Comparison of ENCODE assay signal across 35 cellular contexts in genomic region chr1:170917373-170917772, GRCh38. TPM values are rescaled to one million over a fixed set of nuclear protein-coding genes. Genes with fewer than 3 reads are reported as not detected.
"Had no signal": no experiment of that assay in that cellular context is flagged by ENCODE, and none has a peak within 500 bp of the region (broad histone marks: within the 10 kb centered on the region; RNA-seq: fewer than 3 reads in every experiment).

No MANE protein-coding gene starts in this region.

- H3K27me3 ChIP-seq: ascending aorta had no signal

- H3K36me3 Mint-ChIP-seq: activated CD8-positive, alpha-beta memory T cell treated with anti-CD3 and anti-CD28 coated beads, Interleukin-2, amount 10 ng/mL, durations not matched to agents 7 days and 5 days; activated naive CD4-positive, alpha-beta T cell treated with anti-CD3 and anti-CD28 coated beads, Interleukin-2, amount 10 ng/mL, durations not matched to agents 7 days and 5 days; activated naive CD8-positive, alpha-beta T cell treated with anti-CD3 and anti-CD28 coated beads, Interleukin-2, amount 10 ng/mL, durations not matched to agents 7 days and 5 days; brain had no signal

- ATAC-seq: activated CD8-positive, alpha-beta memory T cell treated with anti-CD3 and anti-CD28 coated beads, Interleukin-2, amount 10 ng/mL, durations not matched to agents 7 days and 5 days; activated CD8-positive, alpha-beta T cell treated with anti-CD3 and anti-CD28 coated beads, Interleukin-2, amount 10 ng/mL, durations not matched to agents 7 days and 5 days; activated naive CD8-positive, alpha-beta T cell treated with anti-CD3 and anti-CD28 coated beads, Interleukin-2, amount 50 U/mL, for 24 hours had no signal

- H3K4me3 Mint-ChIP-seq: activated B cell treated with CpG ODN at 0.5 μM for 24 hours; activated CD4-positive, alpha-beta memory T cell treated with anti-CD3 and anti-CD28 coated beads, Interleukin-2, amount 10 ng/mL, durations not matched to agents 7 days and 5 days; activated CD4-positive, alpha-beta T cell treated with anti-CD3 and anti-CD28 coated beads, Interleukin-2, amount 10 ng/mL, durations not matched to agents 7 days and 5 days; activated CD8-positive, alpha-beta memory T cell treated with anti-CD3 and anti-CD28 coated beads, Interleukin-2, amount 10 ng/mL, durations not matched to agents 7 days and 5 days; activated CD8-positive, alpha-beta T cell treated with anti-CD3 and anti-CD28 coated beads, Interleukin-2, amount 10 ng/mL, durations not matched to agents 7 days and 5 days; activated naive CD4-positive, alpha-beta T cell treated with anti-CD3 and anti-CD28 coated beads, Interleukin-2, amount 10 ng/mL, durations not matched to agents 7 days and 5 days; activated naive CD4-positive, alpha-beta T cell treated with anti-CD3 and anti-CD28 coated beads, Interleukin-2, amount 50 U/mL, for 24 hours; activated naive CD8-positive, alpha-beta T cell; activated naive CD8-positive, alpha-beta T cell treated with anti-CD3 and anti-CD28 coated beads, Interleukin-2, amount 10 ng/mL, durations not matched to agents 7 days and 5 days; activated naive CD8-positive, alpha-beta T cell treated with anti-CD3 and anti-CD28 coated beads, Interleukin-2, amount 50 U/mL, for 24 hours; activated T-cell treated with anti-CD3 and anti-CD28 coated beads, Interleukin-2, amount 50 U/mL, for 24 hours; brain; T-helper 1 cell treated with Interleukin-12 subunit alpha and Interleukin-12 subunit beta and Interleukin-4 antibody, amounts not matched to agents 30 μg/mL and 1 μg/mL, for 36 hours; T-helper 2 cell treated with Interferon-gamma antibody and Interleukin-4, amounts not matched to agents 5 μg/mL and 100 μg/mL, for 36 hours had no signal

- DNase-seq: activated B cell treated with CpG ODN at 0.5 μM for 24 hours; activated CD4-positive, alpha-beta memory T cell treated with anti-CD3 and anti-CD28 coated beads, Interleukin-2, amount 10 ng/mL, durations not matched to agents 7 days and 5 days; activated CD4-positive, alpha-beta T cell treated with anti-CD3 and anti-CD28 coated beads for 4 hours; activated CD4-positive, alpha-beta T cell treated with anti-CD3 and anti-CD28 coated beads, Interleukin-2, amount 10 ng/mL, durations not matched to agents 7 days and 5 days; activated CD4-positive, alpha-beta T cell treated with anti-CD3 and anti-CD28 coated beads, Interleukin-2, amount 50 U/mL, for 48 hours; activated CD4-positive, CD25-positive, alpha-beta regulatory T cell treated with anti-CD3 and anti-CD28 coated beads, Interleukin-2, amount 50 U/mL, for 72 hours; activated CD8-positive, alpha-beta memory T cell treated with anti-CD3 and anti-CD28 coated beads for 24 hours; activated CD8-positive, alpha-beta memory T cell treated with anti-CD3 and anti-CD28 coated beads, Interleukin-2, amount 10 ng/mL, durations not matched to agents 7 days and 5 days; activated CD8-positive, alpha-beta memory T cell treated with anti-CD3 and anti-CD28 coated beads, Interleukin-2, amount 50 U/mL, for 48 hours; activated CD8-positive, alpha-beta T cell treated with anti-CD3 and anti-CD28 coated beads, Interleukin-2, amount 10 ng/mL, durations not matched to agents 7 days and 5 days; activated effector memory CD4-positive, alpha-beta T cell treated with Interleukin-2 at 50 U/mL for 16 hours; activated gamma-delta T cell; activated naive CD4-positive, alpha-beta T cell treated with anti-CD3 and anti-CD28 coated beads, Interleukin-2, amount 10 ng/mL, durations not matched to agents 7 days and 5 days; activated naive CD4-positive, alpha-beta T cell treated with Interleukin-2 at 50 U/mL for 16 hours; activated naive CD8-positive, alpha-beta T cell treated with anti-CD3 and anti-CD28 coated beads, Interleukin-2, amount 10 ng/mL, durations not matched to agents 7 days and 5 days; activated naive CD8-positive, alpha-beta T cell treated with anti-CD3 and anti-CD28 coated beads, Interleukin-2, amount 50 U/mL, for 24 hours; activated T-cell treated with anti-CD3 and anti-CD28 coated beads, Interleukin-2, amount 50 U/mL, for 24 hours; activated T-cell treated with anti-CD3 and anti-CD28 coated beads, Interleukin-2, amount 50 U/mL, for 48 hours; amygdala; anterior cingulate cortex; central memory CD4-positive, alpha-beta T cell; T-helper 1 cell; T-helper 2 cell; T-helper 9 cell had no signal

- H3K4me1 ChIP-seq: ascending aorta had no signal

- H3K36me3 ChIP-seq: ascending aorta had no signal

- H3K4me1 Mint-ChIP-seq: activated B cell treated with CpG ODN at 0.5 μM for 24 hours; activated CD4-positive, alpha-beta memory T cell treated with anti-CD3 and anti-CD28 coated beads, Interleukin-2, amount 10 ng/mL, durations not matched to agents 7 days and 5 days; activated CD4-positive, alpha-beta T cell treated with anti-CD3 and anti-CD28 coated beads, Interleukin-2, amount 10 ng/mL, durations not matched to agents 7 days and 5 days; activated CD8-positive, alpha-beta memory T cell treated with anti-CD3 and anti-CD28 coated beads, Interleukin-2, amount 10 ng/mL, durations not matched to agents 7 days and 5 days; activated naive CD4-positive, alpha-beta T cell treated with anti-CD3 and anti-CD28 coated beads, Interleukin-2, amount 10 ng/mL, durations not matched to agents 7 days and 5 days; activated naive CD4-positive, alpha-beta T cell treated with anti-CD3 and anti-CD28 coated beads, Interleukin-2, amount 50 U/mL, for 24 hours; activated naive CD8-positive, alpha-beta T cell treated with anti-CD3 and anti-CD28 coated beads, Interleukin-2, amount 10 ng/mL, durations not matched to agents 7 days and 5 days; activated naive CD8-positive, alpha-beta T cell treated with anti-CD3 and anti-CD28 coated beads, Interleukin-2, amount 50 U/mL, for 24 hours; brain had no signal

- H3K27ac Mint-ChIP-seq: activated B cell treated with CpG ODN at 0.5 μM for 24 hours; activated CD4-positive, alpha-beta memory T cell treated with anti-CD3 and anti-CD28 coated beads, Interleukin-2, amount 10 ng/mL, durations not matched to agents 7 days and 5 days; activated CD4-positive, alpha-beta T cell treated with anti-CD3 and anti-CD28 coated beads, Interleukin-2, amount 10 ng/mL, durations not matched to agents 7 days and 5 days; activated CD8-positive, alpha-beta memory T cell treated with anti-CD3 and anti-CD28 coated beads, Interleukin-2, amount 10 ng/mL, durations not matched to agents 7 days and 5 days; activated CD8-positive, alpha-beta T cell treated with anti-CD3 and anti-CD28 coated beads, Interleukin-2, amount 10 ng/mL, durations not matched to agents 7 days and 5 days; activated naive CD4-positive, alpha-beta T cell treated with anti-CD3 and anti-CD28 coated beads, Interleukin-2, amount 10 ng/mL, durations not matched to agents 7 days and 5 days; activated naive CD4-positive, alpha-beta T cell treated with anti-CD3 and anti-CD28 coated beads, Interleukin-2, amount 50 U/mL, for 24 hours; activated naive CD8-positive, alpha-beta T cell; activated naive CD8-positive, alpha-beta T cell treated with anti-CD3 and anti-CD28 coated beads, Interleukin-2, amount 10 ng/mL, durations not matched to agents 7 days and 5 days; activated naive CD8-positive, alpha-beta T cell treated with anti-CD3 and anti-CD28 coated beads, Interleukin-2, amount 50 U/mL, for 24 hours; activated T-cell treated with anti-CD3 and anti-CD28 coated beads, Interleukin-2, amount 50 U/mL, for 24 hours; activated T-helper 2 cell treated with anti-CD3 and anti-CD28 coated beads, Interferon-gamma antibody, Interleukin-2, Interleukin-4, amounts not matched to agents 10 μg/mL and 5 μg/mL and 100 μg/mL, durations not matched to agents 14 hours and 24 hours and 36 hours; brain; T-helper 1 cell treated with Interleukin-12 subunit alpha and Interleukin-12 subunit beta and Interleukin-4 antibody, amounts not matched to agents 30 μg/mL and 1 μg/mL, for 36 hours; T-helper 2 cell treated with Interferon-gamma antibody and Interleukin-4, amounts not matched to agents 5 μg/mL and 100 μg/mL, for 36 hours had no signal

- H3K4me3 ChIP-seq: ascending aorta had no signal

- H3K27me3 Mint-ChIP-seq: activated CD4-positive, alpha-beta memory T cell treated with anti-CD3 and anti-CD28 coated beads, Interleukin-2, amount 10 ng/mL, durations not matched to agents 7 days and 5 days; activated CD8-positive, alpha-beta memory T cell treated with anti-CD3 and anti-CD28 coated beads, Interleukin-2, amount 10 ng/mL, durations not matched to agents 7 days and 5 days; activated naive CD4-positive, alpha-beta T cell treated with anti-CD3 and anti-CD28 coated beads, Interleukin-2, amount 10 ng/mL, durations not matched to agents 7 days and 5 days had no signal

- H3K27ac ChIP-seq: ascending aorta, VCaP had no signal

RNA-seq across cellular contexts. Expression of gene MROH9, which starts 18.0 kb away (rescaled TPM):
- total RNA-seq: activated B cell treated with CpG ODN at 0.5 μM for 24 hours; activated CD4-positive, alpha-beta memory T cell treated with anti-CD3 and anti-CD28 coated beads, Interleukin-2, amount 10 ng/mL, durations not matched to agents 7 days and 5 days; activated CD4-positive, alpha-beta T cell treated with anti-CD3 and anti-CD28 coated beads, Interleukin-2, amount 10 ng/mL, durations not matched to agents 7 days and 5 days; activated CD8-positive, alpha-beta memory T cell treated with anti-CD3 and anti-CD28 coated beads, Interleukin-2, amount 10 ng/mL, durations not matched to agents 7 days and 5 days; activated CD8-positive, alpha-beta T cell treated with anti-CD3 and anti-CD28 coated beads, Interleukin-2, amount 10 ng/mL, durations not matched to agents 7 days and 5 days; activated naive CD8-positive, alpha-beta T cell treated with anti-CD3 and anti-CD28 coated beads, Interleukin-2, amount 10 ng/mL, durations not matched to agents 7 days and 5 days; activated T-helper 2 cell treated with anti-CD3 and anti-CD28 coated beads, Interferon-gamma antibody, Interleukin-2, Interleukin-4, amounts not matched to agents 10 μg/mL and 5 μg/mL and 100 μg/mL, durations not matched to agents 14 hours and 24 hours and 36 hours; ascending aorta; cardiac septum; cerebellum had no signal
- polyA plus RNA-seq: adipose tissue had no signal
